ENCODE assay signal across 8 cellular contexts in the genomic region with DNA sequence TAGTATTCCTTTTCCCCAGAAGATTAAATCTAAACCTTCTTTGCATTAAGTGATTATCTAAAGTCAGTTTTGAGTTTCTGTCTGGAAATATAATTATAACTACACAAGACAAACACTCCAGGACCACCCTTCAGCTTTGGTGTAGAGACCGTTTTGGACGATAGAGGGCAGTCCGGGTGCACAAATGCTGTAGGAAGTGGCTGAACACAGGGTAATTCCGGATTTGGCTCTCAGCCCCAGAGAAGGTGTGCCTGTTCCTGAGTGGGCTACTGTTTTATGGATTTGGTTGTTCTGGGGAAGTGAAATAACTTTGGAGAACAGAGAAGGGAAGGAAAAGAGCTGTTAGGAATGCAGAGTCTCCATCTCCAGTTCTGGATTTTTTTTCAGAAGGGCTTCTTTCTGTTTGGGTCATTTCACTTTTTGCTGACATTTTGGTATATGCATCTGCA. TPM values are rescaled to one million over a fixed set of nuclear protein-coding genes. Genes with fewer than 3 reads are reported as not detected.
A peak's percentile ranks its signal among the peaks of the same experiment; 100 is the strongest.
DNase-seq lines count a peak whose midpoint lies in the region; ATAC-seq, FAIRE-seq and TF ChIP-seq lines count a peak whose summit lies in the region.

No MANE protein-coding gene starts in this region.

- no peak for FAIRE-seq in HTR-8/SVneo (lab: Jason Lieb, UNC)

- DNase-seq in GDM1 (lab: John Stamatoyannopoulos, UW) (peak; percentile 32), HTR-8/SVneo (ENCODE audit: insufficient read length, low spot score) (peak; percentile 59), RKO (ENCODE audit: low spot score) (peak; percentile 43), glomerular visceral epithelial cell (ENCODE audit: extremely low spot score) (peak; percentile 48), retinal pigment epithelial cell (ENCODE audit: low read depth) (no peak), lower leg skin (ENCODE audit: low spot score in 2 of 2) (no peak)
- DNase-seq in activated T-helper 9 cell treated with anti-CD3 and anti-CD28 coated beads, Interleukin-2, amount 50 U/mL, for 16 hours (ENCODE audit: low read depth): peak; percentile 6

- TF ChIP-seq CTCF in retinal pigment epithelial cell (conservative IDR thresholded peaks at IDR 0.05; ENCODE audit: low read depth, low read length) (peak; percentile 96), lower leg skin (IDR thresholded peaks at IDR 0.05) (peak in 1 of 3 donors; percentile 15)

- intact Hi-C loops in lower leg skin (cut with DNase I; ENCODE audit: low total_unique reads): no loop called here

- WGBS in lower leg skin, 2 donors: 22 to 25% methylated on average over 4 of the region's 4 CpGs

- no peak for TF ChIP-seq POLR2A in lower leg skin (IDR thresholded peaks at IDR 0.05)

- H3K4me3 ChIP-seq in retinal pigment epithelial cell (ENCODE audit: low read length): no peak overlapping the region
- H3K4me3 ChIP-seq in lower leg skin (ENCODE audit: low read depth, poor library complexity, severe bottlenecking): no peak overlapping the region

- peak; percentile 98 for ATAC-seq in GM21528 (IDR thresholded peaks at IDR 0.05; ENCODE audit: low FRiP score, unreplicated experiment)

RNA-seq across cellular contexts. Expression of a gene that starts 14.8 kb away (rescaled TPM):
- total RNA-seq in lower leg skin: 10 to 100 TPM; 46.6 to 72.6 (median 68.8) TPM

RNA-seq across cellular contexts. Expression of a gene that starts 44.2 kb away (rescaled TPM):
- 10 to 100 TPM in 2 of 4 donors, 1 to 10 TPM in 2; 7.7 to 21.7 (median 12.1) TPM for total RNA-seq in lower leg skin

Comparison
In these comparisons a context has a peak if more than half of its experiments do, and no peak if none do; other contexts are left out.
1. DNase-seq: peak in GDM1 (single experiment), HTR-8/SVneo (single experiment), RKO (single experiment), activated T-helper 9 cell treated with anti-CD3 and anti-CD28 coated beads, Interleukin-2, amount 50 U/mL, for 16 hours (single experiment) and glomerular visceral epithelial cell (single experiment); none in retinal pigment epithelial cell (single experiment) and lower leg skin (0 of 2).